Comparison of ENCODE assay signal across 1 cellular context in genomic region chr11:27354359-27354965, GRCh38.
TF ChIP-seq lines count a peak whose summit lies in the region.

No MANE protein-coding gene starts in this region.

TF ChIP-seq in PFSK-1, 5 proteins besides CTCF, POLR2A, EP300 and RAD21:
- no peak for TF ChIP-seq REST (IDR thresholded peaks at IDR 0.05; ENCODE audit: insufficient read depth in 1 of 2, low read depth in 2 of 2, low read length in 2 of 2)
- TF ChIP-seq TAF1 (IDR thresholded peaks at IDR 0.05; ENCODE audit: borderline replicate concordance, insufficient read depth, low read length): no peak
- TF ChIP-seq SIN3A (IDR thresholded peaks at IDR 0.05; ENCODE audit: borderline replicate concordance, insufficient read depth, low read length): 0 out of 2 replicates have a peak, but pooled peaks have one; percentile 19
